ENCODE assay signal across 9 cellular contexts in genomic region chr15:78750566-78750965, GRCh38.
DNase-seq lines count a peak whose midpoint lies in the region; ATAC-seq and TF ChIP-seq lines count a peak whose summit lies in the region.
"Had no signal": no experiment of that assay in that cellular context is flagged by ENCODE, and none has a peak within 500 bp of the region (broad histone marks: within the 10 kb centered on the region; RNA-seq: fewer than 3 reads in every experiment).

No MANE protein-coding gene starts in this region.

- no peaks in the 10 kb centered on the region for H3K27me3 Mint-ChIP-seq in T-helper 2 cell treated with Interferon-gamma antibody and Interleukin-4, amounts not matched to agents 5 μg/mL and 100 μg/mL, for 36 hours (ENCODE audit: low read depth)

- peak overlapping the region; percentile 43 for H3K4me3 Mint-ChIP-seq in T-helper 2 cell treated with Interferon-gamma antibody and Interleukin-4, amounts not matched to agents 5 μg/mL and 100 μg/mL, for 36 hours

- DNase-seq in T-helper 2 cell treated with Interferon-gamma antibody and Interleukin-4, amounts not matched to agents 5 μg/mL and 100 μg/mL, for 36 hours (ENCODE audit: low spot score): no peak
- no peak for DNase-seq in T-helper 2 cell
- DNase-seq in body of pancreas: peak in 3 of 4 donors; percentile 26 to 57 (median 38)
- DNase-seq in left lung: peak in 1 of 2 donors; percentile 12
- no peak for DNase-seq in substantia nigra (lab: John Stamatoyannopoulos, UW)
- DNase-seq in kidney glomerular epithelial cell (lab: John Stamatoyannopoulos, UW): no peak
- no peak for DNase-seq in A172 (ENCODE audit: low spot score)

- H3K4me3 ChIP-seq in body of pancreas (no peak overlapping the region), left lung (no peak overlapping the region)
- H3K4me3 ChIP-seq: cardiac muscle cell had no signal

- H3K4me1 Mint-ChIP-seq in T-helper 2 cell treated with Interferon-gamma antibody and Interleukin-4, amounts not matched to agents 5 μg/mL and 100 μg/mL, for 36 hours (ENCODE audit: low read depth): peaks cover 4% of the 10 kb centered on the region

- no peak overlapping the region for H3K27ac Mint-ChIP-seq in T-helper 2 cell treated with Interferon-gamma antibody and Interleukin-4, amounts not matched to agents 5 μg/mL and 100 μg/mL, for 36 hours

- ATAC-seq in body of pancreas: peak; percentile 67
- peak; percentile 63 for ATAC-seq in left lung
- no peak for ATAC-seq in HG03460 (IDR thresholded peaks at IDR 0.05; ENCODE audit: unreplicated experiment)

- H3K9me3 Mint-ChIP-seq in T-helper 2 cell treated with Interferon-gamma antibody and Interleukin-4, amounts not matched to agents 5 μg/mL and 100 μg/mL, for 36 hours: no peaks in the 10 kb centered on the region

- H3K36me3 ChIP-seq in body of pancreas (replicated peaks in 1 of 2; ENCODE audit: insufficient read depth in 1 of 2, low read depth in 2 of 2): no peaks in the 10 kb centered on the region
- H3K36me3 ChIP-seq in left lung: no peaks in the 10 kb centered on the region
- H3K36me3 ChIP-seq: cardiac muscle cell had no signal

- TF ChIP-seq POLR2A in body of pancreas (IDR thresholded peaks at IDR 0.05): no peak

- H3K4me1 ChIP-seq in body of pancreas (peaks cover 19% of the 10 kb centered on the region), left lung (no peaks in the 10 kb centered on the region)

- peak overlapping the region in 3 of 4 donors; percentile 32 to 50 (median 39) for H3K27ac ChIP-seq in body of pancreas
- no peak overlapping the region for H3K27ac ChIP-seq in left lung
- H3K27ac ChIP-seq in substantia nigra (ENCODE audit: low read depth, low read length, poor library complexity, severe bottlenecking): peak overlapping the region; percentile 63
- H3K27ac ChIP-seq: cardiac muscle cell had no signal

- intact Hi-C loops in body of pancreas (cut with DNase I) (no loop called here), left lung (cut with DNase I) (no loop called here)

- no peaks in the 10 kb centered on the region for H3K9me3 ChIP-seq in body of pancreas
- H3K9me3 ChIP-seq in left lung: no peaks in the 10 kb centered on the region

- WGBS in body of pancreas, 2 donors: 0 to 13% methylated on average over 6 to 7 of the region's 7 CpGs

- TF ChIP-seq CTCF in body of pancreas (IDR thresholded peaks at IDR 0.05) (no peak), left lung (IDR thresholded peaks at IDR 0.05) (no peak)

- no peaks in the 10 kb centered on the region for H3K36me3 Mint-ChIP-seq in T-helper 2 cell treated with Interferon-gamma antibody and Interleukin-4, amounts not matched to agents 5 μg/mL and 100 μg/mL, for 36 hours (ENCODE audit: low read depth)

- H3K27me3 ChIP-seq in body of pancreas: no peaks in the 10 kb centered on the region
- H3K27me3 ChIP-seq in left lung: no peaks in the 10 kb centered on the region
- H3K27me3 ChIP-seq: cardiac muscle cell had no signal

Comparison
In these comparisons a context has a peak if more than half of its experiments do, and no peak if none do; other contexts are left out.
1. DNase-seq: peak in body of pancreas (3 of 4); none in T-helper 2 cell treated with Interferon-gamma antibody and Interleukin-4, amounts not matched to agents 5 μg/mL and 100 μg/mL, for 36 hours (single experiment), T-helper 2 cell (0 of 5), substantia nigra (0 of 49), kidney glomerular epithelial cell (single experiment) and A172 (single experiment).
2. H3K27ac ChIP-seq: peak in body of pancreas (3 of 4) and substantia nigra (single experiment); none in left lung (0 of 2).